9 cellular contexts compared by ENCODE assay signal in genomic region chr2:172995323-172996244, GRCh38.
A peak's percentile ranks its signal among the peaks of the same experiment; 100 is the strongest.
DNase-seq lines count a peak whose midpoint lies in the region; ATAC-seq, FAIRE-seq and TF ChIP-seq lines count a peak whose summit lies in the region.
"Had no signal": no experiment of that assay in that cellular context is flagged by ENCODE, and none has a peak within 500 bp of the region (broad histone marks: within the 10 kb centered on the region; RNA-seq: fewer than 3 reads in every experiment).

No MANE protein-coding gene starts in this region.

- ATAC-seq in GM19328 (IDR thresholded peaks at IDR 0.05; ENCODE audit: unreplicated experiment): no peak

- TF ChIP-seq POLR2A in uterus (IDR thresholded peaks at IDR 0.05): no peak

- H3K4me1 ChIP-seq in kidney (ENCODE audit: control insufficient read depth in 1 of 2, insufficient read depth in 1 of 2, low read depth in 1 of 2, low read length in 2 of 2): no peaks in the 10 kb centered on the region
- H3K4me1 ChIP-seq in uterus: no peaks in the 10 kb centered on the region

- FAIRE-seq in kidney (lab: Jason Lieb, UNC): no peak
- FAIRE-seq: A204.1 had no signal

- H3K27me3 ChIP-seq in uterus: no peaks in the 10 kb centered on the region

- TF ChIP-seq CTCF in astrocyte of the cerebellum (IDR thresholded peaks at IDR 0.05; ENCODE audit: low read depth, low read length, missing control alignments) (peak; percentile 60), kidney (IDR thresholded peaks at IDR 0.05; ENCODE audit: borderline replicate concordance, extremely low read depth, insufficient read depth) (no peak), uterus (IDR thresholded peaks at IDR 0.05) (peak in 3 of 4 experiments; percentile 12 to 27 (median 14))

- H3K36me3 ChIP-seq in kidney (ENCODE audit: control insufficient read depth in 1 of 2, insufficient read depth in 2 of 2, low read length in 2 of 2) (no peaks in the 10 kb centered on the region), uterus (no peaks in the 10 kb centered on the region)

- DNase-seq in SKM-1 treated with dmso at 0.1 percent for 144 hours (lab: John Stamatoyannopoulos, UW; ENCODE audit: unreplicated experiment) (peak; percentile 33), SKM-1 (lab: John Stamatoyannopoulos, UW; ENCODE audit: unreplicated experiment) (no peak), astrocyte of the cerebellum (ENCODE audit: low read depth) (peak; percentile 61), kidney (peak; percentile 58), uterus (peak; percentile 45 to 55), NCI-H187 treated with DMSO at 0.1 percent for 48 hours (lab: John Stamatoyannopoulos, UW) (no peak), NCI-H2171 treated with DMSO at 0.1 percent for 48 hours (lab: John Stamatoyannopoulos, UW) (no peak)

- intact Hi-C loops in kidney (cut with DNase I): no loop called here
- intact Hi-C loops in uterus (cut with DNase I; ENCODE audit: low total_unique reads): no loop called here

- in situ Hi-C loops in astrocyte of the cerebellum (cut with HindIII; ENCODE audit: low sequenced_read_pairs): no loop called here

- no peaks in the 10 kb centered on the region for H3K9me3 ChIP-seq in kidney (ENCODE audit: control insufficient read depth in 1 of 2, low read length in 2 of 2)
- no peaks in the 10 kb centered on the region for H3K9me3 ChIP-seq in uterus

- H3K27ac ChIP-seq in kidney (ENCODE audit: low read depth in 2 of 2, low read length in 2 of 2) (no peak overlapping the region), uterus (peak overlapping the region; percentile 60 to 66)

- no peak overlapping the region for H3K4me3 ChIP-seq in astrocyte of the cerebellum (ENCODE audit: low read depth, low read length)
- no peak overlapping the region for H3K4me3 ChIP-seq in kidney (ENCODE audit: low read length in 2 of 2)
- H3K4me3 ChIP-seq in uterus: no peak overlapping the region

- no peak overlapping the region for H3K9ac ChIP-seq in kidney (ENCODE audit: low read length in 2 of 2)

Comparison
In these comparisons a context has a peak if more than half of its experiments do, and no peak if none do; other contexts are left out.
1. DNase-seq: peak in SKM-1 treated with dmso at 0.1 percent for 144 hours (single experiment), astrocyte of the cerebellum (single experiment), kidney (single experiment) and uterus (2 of 2); none in SKM-1 (single experiment), NCI-H187 treated with DMSO at 0.1 percent for 48 hours (single experiment) and NCI-H2171 treated with DMSO at 0.1 percent for 48 hours (single experiment).
2. H3K27ac ChIP-seq: peak in uterus (2 of 2); none in kidney (0 of 2).